ENCODE assay signal across 1 cellular context in the genomic region with DNA sequence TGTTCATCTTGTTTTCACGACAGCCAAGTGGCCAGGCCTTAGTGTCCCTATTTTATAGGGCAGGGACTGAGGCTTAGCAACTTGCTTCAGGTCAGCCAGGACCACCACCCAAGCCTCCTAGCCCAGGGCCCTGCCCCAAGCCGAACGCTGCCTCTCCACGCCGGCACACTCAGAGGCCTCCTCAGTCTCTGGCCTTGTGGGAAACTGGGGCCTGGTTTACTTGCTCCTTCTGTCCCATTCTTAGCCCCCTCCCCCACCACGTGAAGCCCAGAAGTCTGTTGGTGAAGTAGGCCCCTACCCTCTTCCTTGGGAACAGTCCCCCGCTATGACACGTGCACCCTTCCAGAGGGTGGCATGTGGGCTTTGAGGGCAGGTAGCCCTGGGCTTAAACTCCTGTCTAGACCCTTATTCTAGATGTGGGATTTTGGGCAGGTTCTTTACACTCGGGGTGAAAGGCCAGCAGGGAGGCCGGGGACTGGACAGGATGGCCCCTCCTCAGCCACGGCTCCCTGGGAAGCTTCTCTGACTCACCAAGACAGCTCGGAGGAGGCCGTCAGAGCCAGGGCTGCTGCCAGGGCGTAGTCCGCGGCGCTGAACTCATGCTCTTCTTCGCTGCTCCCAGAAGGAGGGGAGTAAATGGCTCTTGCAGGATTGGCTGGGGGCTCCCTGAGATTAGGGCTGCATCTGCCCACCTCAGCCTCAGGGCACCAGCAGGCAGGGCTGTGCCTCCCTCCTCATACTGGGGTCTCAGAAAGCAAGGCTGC.
TF ChIP-seq lines count a peak whose summit lies in the region.

No MANE protein-coding gene starts in this region.

TF ChIP-seq in H1, 55 proteins besides CTCF, POLR2A, EP300 and RAD21:
- TF ChIP-seq, protein P1, sequence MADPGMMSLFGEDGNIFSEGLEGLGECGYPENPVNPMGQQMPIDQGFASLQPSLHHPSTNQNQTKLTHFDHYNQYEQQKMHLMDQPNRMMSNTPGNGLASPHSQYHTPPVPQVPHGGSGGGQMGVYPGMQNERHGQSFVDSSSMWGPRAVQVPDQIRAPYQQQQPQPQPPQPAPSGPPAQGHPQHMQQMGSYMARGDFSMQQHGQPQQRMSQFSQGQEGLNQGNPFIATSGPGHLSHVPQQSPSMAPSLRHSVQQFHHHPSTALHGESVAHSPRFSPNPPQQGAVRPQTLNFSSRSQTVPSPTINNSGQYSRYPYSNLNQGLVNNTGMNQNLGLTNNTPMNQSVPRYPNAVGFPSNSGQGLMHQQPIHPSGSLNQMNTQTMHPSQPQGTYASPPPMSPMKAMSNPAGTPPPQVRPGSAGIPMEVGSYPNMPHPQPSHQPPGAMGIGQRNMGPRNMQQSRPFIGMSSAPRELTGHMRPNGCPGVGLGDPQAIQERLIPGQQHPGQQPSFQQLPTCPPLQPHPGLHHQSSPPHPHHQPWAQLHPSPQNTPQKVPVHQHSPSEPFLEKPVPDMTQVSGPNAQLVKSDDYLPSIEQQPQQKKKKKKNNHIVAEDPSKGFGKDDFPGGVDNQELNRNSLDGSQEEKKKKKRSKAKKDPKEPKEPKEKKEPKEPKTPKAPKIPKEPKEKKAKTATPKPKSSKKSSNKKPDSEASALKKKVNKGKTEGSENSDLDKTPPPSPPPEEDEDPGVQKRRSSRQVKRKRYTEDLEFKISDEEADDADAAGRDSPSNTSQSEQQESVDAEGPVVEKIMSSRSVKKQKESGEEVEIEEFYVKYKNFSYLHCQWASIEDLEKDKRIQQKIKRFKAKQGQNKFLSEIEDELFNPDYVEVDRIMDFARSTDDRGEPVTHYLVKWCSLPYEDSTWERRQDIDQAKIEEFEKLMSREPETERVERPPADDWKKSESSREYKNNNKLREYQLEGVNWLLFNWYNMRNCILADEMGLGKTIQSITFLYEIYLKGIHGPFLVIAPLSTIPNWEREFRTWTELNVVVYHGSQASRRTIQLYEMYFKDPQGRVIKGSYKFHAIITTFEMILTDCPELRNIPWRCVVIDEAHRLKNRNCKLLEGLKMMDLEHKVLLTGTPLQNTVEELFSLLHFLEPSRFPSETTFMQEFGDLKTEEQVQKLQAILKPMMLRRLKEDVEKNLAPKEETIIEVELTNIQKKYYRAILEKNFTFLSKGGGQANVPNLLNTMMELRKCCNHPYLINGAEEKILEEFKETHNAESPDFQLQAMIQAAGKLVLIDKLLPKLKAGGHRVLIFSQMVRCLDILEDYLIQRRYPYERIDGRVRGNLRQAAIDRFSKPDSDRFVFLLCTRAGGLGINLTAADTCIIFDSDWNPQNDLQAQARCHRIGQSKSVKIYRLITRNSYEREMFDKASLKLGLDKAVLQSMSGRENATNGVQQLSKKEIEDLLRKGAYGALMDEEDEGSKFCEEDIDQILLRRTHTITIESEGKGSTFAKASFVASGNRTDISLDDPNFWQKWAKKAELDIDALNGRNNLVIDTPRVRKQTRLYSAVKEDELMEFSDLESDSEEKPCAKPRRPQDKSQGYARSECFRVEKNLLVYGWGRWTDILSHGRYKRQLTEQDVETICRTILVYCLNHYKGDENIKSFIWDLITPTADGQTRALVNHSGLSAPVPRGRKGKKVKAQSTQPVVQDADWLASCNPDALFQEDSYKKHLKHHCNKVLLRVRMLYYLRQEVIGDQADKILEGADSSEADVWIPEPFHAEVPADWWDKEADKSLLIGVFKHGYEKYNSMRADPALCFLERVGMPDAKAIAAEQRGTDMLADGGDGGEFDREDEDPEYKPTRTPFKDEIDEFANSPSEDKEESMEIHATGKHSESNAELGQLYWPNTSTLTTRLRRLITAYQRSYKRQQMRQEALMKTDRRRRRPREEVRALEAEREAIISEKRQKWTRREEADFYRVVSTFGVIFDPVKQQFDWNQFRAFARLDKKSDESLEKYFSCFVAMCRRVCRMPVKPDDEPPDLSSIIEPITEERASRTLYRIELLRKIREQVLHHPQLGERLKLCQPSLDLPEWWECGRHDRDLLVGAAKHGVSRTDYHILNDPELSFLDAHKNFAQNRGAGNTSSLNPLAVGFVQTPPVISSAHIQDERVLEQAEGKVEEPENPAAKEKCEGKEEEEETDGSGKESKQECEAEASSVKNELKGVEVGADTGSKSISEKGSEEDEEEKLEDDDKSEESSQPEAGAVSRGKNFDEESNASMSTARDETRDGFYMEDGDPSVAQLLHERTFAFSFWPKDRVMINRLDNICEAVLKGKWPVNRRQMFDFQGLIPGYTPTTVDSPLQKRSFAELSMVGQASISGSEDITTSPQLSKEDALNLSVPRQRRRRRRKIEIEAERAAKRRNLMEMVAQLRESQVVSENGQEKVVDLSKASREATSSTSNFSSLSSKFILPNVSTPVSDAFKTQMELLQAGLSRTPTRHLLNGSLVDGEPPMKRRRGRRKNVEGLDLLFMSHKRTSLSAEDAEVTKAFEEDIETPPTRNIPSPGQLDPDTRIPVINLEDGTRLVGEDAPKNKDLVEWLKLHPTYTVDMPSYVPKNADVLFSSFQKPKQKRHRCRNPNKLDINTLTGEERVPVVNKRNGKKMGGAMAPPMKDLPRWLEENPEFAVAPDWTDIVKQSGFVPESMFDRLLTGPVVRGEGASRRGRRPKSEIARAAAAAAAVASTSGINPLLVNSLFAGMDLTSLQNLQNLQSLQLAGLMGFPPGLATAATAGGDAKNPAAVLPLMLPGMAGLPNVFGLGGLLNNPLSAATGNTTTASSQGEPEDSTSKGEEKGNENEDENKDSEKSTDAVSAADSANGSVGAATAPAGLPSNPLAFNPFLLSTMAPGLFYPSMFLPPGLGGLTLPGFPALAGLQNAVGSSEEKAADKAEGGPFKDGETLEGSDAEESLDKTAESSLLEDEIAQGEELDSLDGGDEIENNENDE (IDR thresholded peaks at IDR 0.05; ENCODE audit: insufficient replicate concordance, low read length), result no peak
- TF ChIP-seq CHD2 (IDR thresholded peaks at IDR 0.05; ENCODE audit: low read length) (no peak), BACH1 (IDR thresholded peaks at IDR 0.05; ENCODE audit: low read length) (no peak), KDM5A (IDR thresholded peaks at IDR 0.05; ENCODE audit: low read length) (no peak), BRCA1 (IDR thresholded peaks at IDR 0.05; ENCODE audit: low read depth, low read length) (no peak), RXRA (IDR thresholded peaks at IDR 0.05; ENCODE audit: insufficient read depth, low read depth, low read length) (no peak), SIRT6 (IDR thresholded peaks at IDR 0.05; ENCODE audit: low read length) (no peak), YY1 (IDR thresholded peaks at IDR 0.05; ENCODE audit: low read depth, low read length) (no peak), EGR1 (IDR thresholded peaks at IDR 0.05; ENCODE audit: borderline replicate concordance, low read depth, low read length) (no peak)
- TF ChIP-seq, protein P2, sequence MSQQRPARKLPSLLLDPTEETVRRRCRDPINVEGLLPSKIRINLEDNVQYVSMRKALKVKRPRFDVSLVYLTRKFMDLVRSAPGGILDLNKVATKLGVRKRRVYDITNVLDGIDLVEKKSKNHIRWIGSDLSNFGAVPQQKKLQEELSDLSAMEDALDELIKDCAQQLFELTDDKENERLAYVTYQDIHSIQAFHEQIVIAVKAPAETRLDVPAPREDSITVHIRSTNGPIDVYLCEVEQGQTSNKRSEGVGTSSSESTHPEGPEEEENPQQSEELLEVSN (IDR thresholded peaks at IDR 0.05), result no peak
- TF ChIP-seq, protein P3, sequence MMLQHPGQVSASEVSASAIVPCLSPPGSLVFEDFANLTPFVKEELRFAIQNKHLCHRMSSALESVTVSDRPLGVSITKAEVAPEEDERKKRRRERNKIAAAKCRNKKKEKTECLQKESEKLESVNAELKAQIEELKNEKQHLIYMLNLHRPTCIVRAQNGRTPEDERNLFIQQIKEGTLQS (IDR thresholded peaks at IDR 0.05; ENCODE audit: insufficient read depth, low read depth, low read length), result no peak
